Comparison of ENCODE assay signal across 17 cellular contexts in the genomic region with DNA sequence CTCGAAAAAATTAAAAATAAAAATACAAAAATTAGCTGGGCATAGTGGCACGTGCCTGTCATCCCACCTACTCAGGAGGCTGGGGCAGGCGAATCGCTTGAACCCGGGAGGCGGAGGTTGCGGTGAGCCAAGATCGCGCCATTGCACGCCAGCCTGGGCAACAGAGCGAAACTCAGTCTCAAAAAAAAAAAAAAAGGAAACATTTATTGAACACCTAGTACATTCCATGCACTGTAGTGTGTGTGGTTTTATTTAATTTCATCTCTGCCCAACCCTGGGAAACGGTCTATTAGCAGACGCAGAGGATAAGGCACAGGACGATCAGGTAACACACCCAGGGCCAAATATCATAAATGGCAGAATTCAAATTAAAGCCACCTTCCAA. TPM values are rescaled to one million over a fixed set of nuclear protein-coding genes. Genes with fewer than 3 reads are reported as not detected.
DNase-seq lines count a peak whose midpoint lies in the region; ATAC-seq, FAIRE-seq and TF ChIP-seq lines count a peak whose summit lies in the region.
"Had no signal": no experiment of that assay in that cellular context is flagged by ENCODE, and none has a peak within 500 bp of the region (broad histone marks: within the 10 kb centered on the region; RNA-seq: fewer than 3 reads in every experiment).

No MANE protein-coding gene starts in this region.

- no peak overlapping the region for H3K23ac ChIP-seq in neuronal stem cell (ENCODE audit: low read depth, low read length, poor library complexity)

- TF ChIP-seq CTCF in PC-9 (conservative IDR thresholded peaks at IDR 0.05) (no peak), omental fat pad (IDR thresholded peaks at IDR 0.05) (no peak)

- CTCF ChIA-PET in PC-9 (lab: Charles Lee): interaction anchor here (0.6 to 2.3 kb wide), 4 partner anchors 33 to 90 kb away, joined by 5 to 11 read pairs (median 7); no protein-coding TSS in a partner anchor

- peak overlapping the region; percentile 81; the same call in 1 of the 2 replicates for H3K9ac ChIP-seq in iPS-20b (ENCODE audit: low read depth, low read length)
- H3K9ac ChIP-seq in neuronal stem cell (ENCODE audit: low read depth, low read length, poor library complexity): no peak overlapping the region

- peak overlapping the region; percentile 91 for H3K27ac Mint-ChIP-seq in T-helper 1 cell treated with Interleukin-12 subunit alpha and Interleukin-12 subunit beta and Interleukin-4 antibody, amounts not matched to agents 30 μg/mL and 1 μg/mL, for 36 hours

- H3K9me3 ChIP-seq in PC-9 (ENCODE audit: insufficient read depth, low read depth) (no peaks in the 10 kb centered on the region), iPS-20b (ENCODE audit: insufficient read depth, low read depth, low read length) (no peaks in the 10 kb centered on the region), neuronal stem cell (replicated peaks in 1 of 2; ENCODE audit: control insufficient read depth in 2 of 2, insufficient read depth in 1 of 2, low read depth in 1 of 2, low read length in 2 of 2) (no peaks in the 10 kb centered on the region)

- no peak overlapping the region for H4K91ac ChIP-seq in neuronal stem cell (ENCODE audit: low read depth, low read length, poor library complexity)

- H2BK15ac ChIP-seq in neuronal stem cell (ENCODE audit: low read length): no peak overlapping the region

- H3K27ac ChIP-seq in PC-9 (0 out of 2 replicates have a peak overlapping the region, but pooled peaks have one; percentile 63), iPS-20b (ENCODE audit: low read length) (peak overlapping the region; percentile 90), neuronal stem cell (replicated peaks; ENCODE audit: low read length) (peak overlapping the region; percentile 89)
- H3K27ac ChIP-seq: 22Rv1, foreskin keratinocyte had no signal

- BruUV-seq in PC-9 (replicated peaks; lab: Mats Ljungman, UMichigan): no TSS peak

- H3K79me2 ChIP-seq in PC-9 (ENCODE audit: low read depth): no peaks in the 10 kb centered on the region

- no peaks in the 10 kb centered on the region for H3K36me3 ChIP-seq in PC-9 (ENCODE audit: low read depth)
- no peaks in the 10 kb centered on the region for H3K36me3 ChIP-seq in iPS-20b (ENCODE audit: insufficient read depth, low read depth, low read length)
- H3K36me3 ChIP-seq in neuronal stem cell (replicated peaks in 1 of 2; ENCODE audit: control insufficient read depth in 2 of 2, insufficient read depth in 2 of 2, low read length in 2 of 2): no peaks in the 10 kb centered on the region

- H2AK5ac ChIP-seq in neuronal stem cell (ENCODE audit: low read depth, low read length): no peak overlapping the region

- H3K9me2 ChIP-seq in PC-9 (ENCODE audit: insufficient read depth): no peaks in the 10 kb centered on the region

- intact Hi-C loops in PC-9 (cut with micrococcal nuclease; ENCODE audit: unreplicated experiment): loop anchor here (2.0 to 5.0 kb wide), 3 partner anchors 35 to 114 kb away; a partner anchor contains a TSS

- no peaks in the 10 kb centered on the region for H3K9me3 Mint-ChIP-seq in T-helper 1 cell treated with Interleukin-12 subunit alpha and Interleukin-12 subunit beta and Interleukin-4 antibody, amounts not matched to agents 30 μg/mL and 1 μg/mL, for 36 hours
- H3K9me3 Mint-ChIP-seq: activated B cell treated with CpG ODN at 0.5 μM for 24 hours; activated T-helper 2 cell treated with anti-CD3 and anti-CD28 coated beads, Interferon-gamma antibody, Interleukin-2, Interleukin-4, amounts not matched to agents 10 μg/mL and 5 μg/mL and 100 μg/mL, durations not matched to agents 14 hours and 24 hours and 36 hours; naive B cell had no signal

- H3K4me1 Mint-ChIP-seq in T-helper 1 cell treated with Interleukin-12 subunit alpha and Interleukin-12 subunit beta and Interleukin-4 antibody, amounts not matched to agents 30 μg/mL and 1 μg/mL, for 36 hours (ENCODE audit: low read depth): peaks cover 21% of the 10 kb centered on the region

- WGBS in neuronal stem cell (ENCODE audit: extremely low coverage in 2 of 2, insufficient read length in 2 of 2, insufficient replicate concordance in 1 of 2), 2 donors: no CpG with 5 or more reads among the region's 14 CpGs

- no peak overlapping the region for H2BK5ac ChIP-seq in neuronal stem cell (ENCODE audit: low read length)

- peaks cover 26% of the 10 kb centered on the region for H3F3A ChIP-seq in PC-9 (ENCODE audit: insufficient read depth, low read depth)

- H3K27me3 ChIP-seq in PC-9 (ENCODE audit: insufficient read depth, low read depth) (no peaks in the 10 kb centered on the region), iPS-20b (ENCODE audit: insufficient read depth, low read length) (no peaks in the 10 kb centered on the region), neuronal stem cell (ENCODE audit: control insufficient read depth in 3 of 3, insufficient read depth in 3 of 3, low read depth in 1 of 3, low read length in 3 of 3) (no peaks in the 10 kb centered on the region)
- H3K27me3 ChIP-seq: foreskin keratinocyte had no signal

- no peak overlapping the region for H4K8ac ChIP-seq in neuronal stem cell (ENCODE audit: low read depth, low read length)

- H3K4ac ChIP-seq in neuronal stem cell (ENCODE audit: low read length): no peak overlapping the region

- peak overlapping the region; percentile 47; the same call in 1 of the 2 replicates for H3K4me3 ChIP-seq in PC-9
- peak overlapping the region; percentile 52; the same call in 1 of the 2 replicates for H3K4me3 ChIP-seq in iPS-20b (ENCODE audit: low read length)
- H3K4me3 ChIP-seq in neuronal stem cell (ENCODE audit: low read length in 2 of 2): peak overlapping the region in 1 of 2 donors; percentile 38

- H3K4me2 ChIP-seq in PC-9 (peak overlapping the region; percentile 85), neuronal stem cell (ENCODE audit: insufficient read depth, low read length, poor library complexity, severe bottlenecking) (peak overlapping the region; percentile 34)

- H3K27me3 Mint-ChIP-seq in T-helper 1 cell treated with Interleukin-12 subunit alpha and Interleukin-12 subunit beta and Interleukin-4 antibody, amounts not matched to agents 30 μg/mL and 1 μg/mL, for 36 hours (ENCODE audit: low read depth): no peaks in the 10 kb centered on the region
- H3K27me3 Mint-ChIP-seq: activated B cell treated with CpG ODN at 0.5 μM for 24 hours, naive B cell had no signal

- no peaks in the 10 kb centered on the region for H3K79me1 ChIP-seq in neuronal stem cell (ENCODE audit: low read depth, low read length)

- H4K20me1 ChIP-seq in PC-9 (ENCODE audit: insufficient read depth): no peaks in the 10 kb centered on the region

- no peak overlapping the region for H2BK12ac ChIP-seq in neuronal stem cell (ENCODE audit: low read length)

- H3K4me3 Mint-ChIP-seq in T-helper 1 cell treated with Interleukin-12 subunit alpha and Interleukin-12 subunit beta and Interleukin-4 antibody, amounts not matched to agents 30 μg/mL and 1 μg/mL, for 36 hours: no peak overlapping the region

- H2BK120ac ChIP-seq in neuronal stem cell (ENCODE audit: low read depth, low read length): no peak overlapping the region

- ATAC-seq in GM19452 (IDR thresholded peaks at IDR 0.05; ENCODE audit: unreplicated experiment) (no peak), omental fat pad (ENCODE audit: low FRiP score) (no peak)

- H3K14ac ChIP-seq in neuronal stem cell (ENCODE audit: low read length): no peak overlapping the region

- POLR2A ChIA-PET in PC-9 (lab: Charles Lee; ENCODE audit: unreplicated experiment): interaction anchor here (1.2 kb wide), 1 partner anchor 36 kb away, joined by 46 read pairs; a partner anchor contains a TSS

- no peak for FAIRE-seq in GM12891 (lab: Jason Lieb, UNC)
- FAIRE-seq: endothelial cell of umbilical vein had no signal

- H3K36me3 Mint-ChIP-seq in T-helper 1 cell treated with Interleukin-12 subunit alpha and Interleukin-12 subunit beta and Interleukin-4 antibody, amounts not matched to agents 30 μg/mL and 1 μg/mL, for 36 hours (ENCODE audit: low read depth): no peaks in the 10 kb centered on the region
- H3K36me3 Mint-ChIP-seq: naive B cell had no signal

- peak overlapping the region; percentile 32 for H3K18ac ChIP-seq in neuronal stem cell (ENCODE audit: low read length)

- H3K4me1 ChIP-seq in PC-9 (replicated peaks; ENCODE audit: insufficient read depth) (peaks cover 24% of the 10 kb centered on the region), iPS-20b (ENCODE audit: insufficient read depth, low read length) (peaks cover 21% of the 10 kb centered on the region), neuronal stem cell (ENCODE audit: control insufficient read depth in 2 of 2, insufficient read depth in 1 of 2, low read depth in 1 of 2, low read length in 2 of 2) (peaks cover 15 to 16% of the 10 kb centered on the region in 2 donors)

- H2AFZ ChIP-seq in PC-9 (peak overlapping the region; percentile 90), neuronal stem cell (ENCODE audit: low read length) (peak overlapping the region; percentile 82)

- TF ChIP-seq POLR2A in GM12891 (IDR thresholded peaks at IDR 0.05; ENCODE audit: low read depth, low read length): no peak

- DNase-seq in T-helper 1 cell (no peak), PC-9 (no peak), neuronal stem cell (ENCODE audit: low spot score) (no peak), omental fat pad (ENCODE audit: low spot score) (no peak), GM12891 (ENCODE audit: insufficient read length, low spot score) (no peak)
- DNase-seq: activated B cell treated with CpG ODN at 0.5 μM for 24 hours; anterior cingulate cortex; naive B cell; NCI-H226; NK-92 treated with Interleukin-12 subunit alpha and Interleukin-12 subunit beta, amount 100 ng/mL, for 24 hours had no signal

TF ChIP-seq in GM12891, 5 proteins besides CTCF, POLR2A, EP300 and RAD21:
- TF ChIP-seq POLR2AphosphoS5 (IDR thresholded peaks at IDR 0.05; ENCODE audit: low read depth, low read length) (no peak), PAX5 (IDR thresholded peaks at IDR 0.05; ENCODE audit: insufficient read depth, low read length, severe bottlenecking) (no peak), SPI1 (IDR thresholded peaks at IDR 0.05; ENCODE audit: low read depth, low read length) (no peak), TAF1 (IDR thresholded peaks at IDR 0.05; ENCODE audit: low read depth, low read length) (no peak), POU2F2 (IDR thresholded peaks at IDR 0.05; ENCODE audit: low read depth, low read length) (no peak)

RNA-seq across cellular contexts. Expression of a gene that starts 35.8 kb away (rescaled TPM):
- total RNA-seq in PC-9 (2021) (146 and 152 TPM in 2 replicates), omental fat pad (10 to 100 TPM; 15.8 to 62.7 (median 25.6) TPM)
- polyA plus RNA-seq in neuronal stem cell (2013, experiment 1 of 2): 288 TPM
- polyA plus RNA-seq in neuronal stem cell (2013, experiment 2 of 2): 311 TPM
- 29.3 TPM for polyA plus RNA-seq in GM12891 (2012; ENCODE audit: low read depth, missing spikeins)
